In the genomic region with DNA sequence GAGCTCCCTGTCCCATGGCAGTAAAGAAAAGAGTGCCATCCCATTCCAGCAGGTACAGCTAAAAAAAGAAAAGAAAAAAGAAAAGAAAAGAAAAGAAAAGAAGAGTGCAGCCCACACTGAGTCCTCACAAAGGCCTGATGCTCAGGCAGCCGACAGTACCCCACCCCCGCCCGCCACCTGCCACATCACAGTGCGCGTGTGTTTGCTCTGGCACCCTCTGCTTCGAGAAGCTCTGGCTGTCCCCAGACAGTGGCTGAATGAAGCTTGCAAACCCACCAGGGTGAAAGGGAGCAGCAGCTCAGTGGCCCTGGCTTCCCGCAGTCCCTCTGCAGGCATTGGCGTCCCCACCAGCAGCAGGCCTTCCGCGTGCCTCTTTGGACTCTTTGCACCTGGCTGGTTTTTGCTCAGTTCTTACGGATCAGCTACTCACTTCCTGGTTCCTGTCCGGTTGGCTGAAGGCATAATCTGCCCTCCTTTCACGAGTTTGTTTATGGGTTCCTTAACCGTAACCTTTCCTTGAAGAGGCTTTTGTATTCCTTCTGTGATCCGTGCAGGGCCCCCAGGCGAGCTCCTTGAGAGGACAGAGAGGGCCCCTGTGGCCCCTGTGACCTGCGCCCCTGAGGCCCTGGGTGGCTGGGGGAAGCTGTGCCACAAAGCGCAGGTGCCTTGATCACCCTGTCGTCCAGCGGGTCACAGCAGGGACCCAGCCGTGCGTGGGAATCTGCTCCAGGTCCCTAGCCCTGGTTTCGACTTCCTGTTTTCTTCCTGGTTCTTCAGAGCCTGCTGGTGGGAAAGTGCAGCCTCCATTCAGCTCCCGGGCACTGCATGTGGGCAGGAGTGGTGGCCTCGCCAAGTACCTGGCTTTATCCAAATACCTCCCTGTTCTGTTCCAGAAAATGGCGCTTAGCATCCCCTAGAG, we compare ENCODE assay signal across 20 cellular contexts. TPM values are rescaled to one million over a fixed set of nuclear protein-coding genes. Genes with fewer than 3 reads are reported as not detected.
DNase-seq lines count a peak whose midpoint lies in the region; ATAC-seq, FAIRE-seq and TF ChIP-seq lines count a peak whose summit lies in the region.
"Had no signal": no experiment of that assay in that cellular context is flagged by ENCODE, and none has a peak within 500 bp of the region (broad histone marks: within the 10 kb centered on the region; RNA-seq: fewer than 3 reads in every experiment).

No MANE protein-coding gene starts in this region.

- no peak overlapping the region for H4K91ac ChIP-seq in neuronal stem cell (ENCODE audit: low read depth, low read length, poor library complexity)

- H4K8ac ChIP-seq in neuronal stem cell (ENCODE audit: low read depth, low read length), result no peak overlapping the region

- H3K9me3 ChIP-seq in HUES48 (ENCODE audit: control insufficient read depth, insufficient read depth, low read length), result no peaks in the 10 kb centered on the region
- no peaks in the 10 kb centered on the region for H3K9me3 ChIP-seq in neuronal stem cell (replicated peaks in 1 of 2; ENCODE audit: control insufficient read depth in 2 of 2, insufficient read depth in 1 of 2, low read depth in 1 of 2, low read length in 2 of 2)
- H3K9me3 ChIP-seq: A549, lower lobe of right lung had no signal

- H2AFZ ChIP-seq in neuronal stem cell (ENCODE audit: low read length), result peak overlapping the region; percentile 89

- no peak overlapping the region for H3K4me3 ChIP-seq in HUES48 (ENCODE audit: low read depth, low read length)
- no peak overlapping the region for H3K4me3 ChIP-seq in bronchial epithelial cell (ENCODE audit: low read depth, low read length)
- H3K4me3 ChIP-seq in neuronal stem cell (ENCODE audit: low read length in 2 of 2), result peak overlapping the region in 1 of 2 donors; percentile 16
- H3K4me3 ChIP-seq: A549, GM12878, lower lobe of right lung had no signal

- peak overlapping the region; percentile 50 for H2BK15ac ChIP-seq in neuronal stem cell (ENCODE audit: low read length)

- H2AK5ac ChIP-seq in neuronal stem cell (ENCODE audit: low read depth, low read length), result peak overlapping the region; percentile 58

- H3K79me1 ChIP-seq in neuronal stem cell (ENCODE audit: low read depth, low read length), result no peaks in the 10 kb centered on the region

- H3K27ac ChIP-seq in HUES48 (ENCODE audit: low read depth, low read length) (peak overlapping the region; percentile 32), neuronal stem cell (replicated peaks; ENCODE audit: low read length) (peak overlapping the region; percentile 60)
- H3K27ac ChIP-seq: A549, lower lobe of right lung had no signal

- peak overlapping the region; percentile 85 for H3K18ac ChIP-seq in neuronal stem cell (ENCODE audit: low read length)

- H3K27me3 ChIP-seq in HUES48 (ENCODE audit: control insufficient read depth, insufficient read depth, low read length), result no peaks in the 10 kb centered on the region
- H3K27me3 ChIP-seq in bronchial epithelial cell (ENCODE audit: control insufficient read depth, insufficient read depth, low read length), result no peaks in the 10 kb centered on the region
- H3K27me3 ChIP-seq in neuronal stem cell (ENCODE audit: control insufficient read depth in 3 of 3, insufficient read depth in 3 of 3, low read depth in 1 of 3, low read length in 3 of 3), result peaks cover 0 to 4% (median 0%) of the 10 kb centered on the region in 3 experiments

- H2BK120ac ChIP-seq in neuronal stem cell (ENCODE audit: low read depth, low read length), result no peak overlapping the region

- H3K23ac ChIP-seq in neuronal stem cell (ENCODE audit: low read depth, low read length, poor library complexity), result no peak overlapping the region

- peak; percentile 28 for FAIRE-seq in bronchial epithelial cell (lab: Jason Lieb, UNC)
- FAIRE-seq: A549, colon, G401.6, GM12878 had no signal

- H2BK12ac ChIP-seq in neuronal stem cell (ENCODE audit: low read length), result peak overlapping the region; percentile 30

- no peak for ATAC-seq in GM19467 (IDR thresholded peaks at IDR 0.05; ENCODE audit: unreplicated experiment)
- ATAC-seq: A549, GM12878, lower lobe of right lung, Right ventricle myocardium inferior, T-helper 17 cell had no signal

- no peak overlapping the region for H3K9ac ChIP-seq in HUES48 (ENCODE audit: low read depth, low read length)
- H3K9ac ChIP-seq in neuronal stem cell (ENCODE audit: low read depth, low read length, poor library complexity), result no peak overlapping the region

- H3K4me1 ChIP-seq in HUES48 (ENCODE audit: control insufficient read depth, insufficient read depth, low read length) (peaks cover 9% of the 10 kb centered on the region; the same call in 1 of the 2 replicates), neuronal stem cell (ENCODE audit: control insufficient read depth in 2 of 2, insufficient read depth in 1 of 2, low read depth in 1 of 2, low read length in 2 of 2) (peaks cover 10 to 12% of the 10 kb centered on the region in 2 donors)
- H3K4me1 ChIP-seq: A549, lower lobe of right lung had no signal

- no peak overlapping the region for H3K4me2 ChIP-seq in neuronal stem cell (ENCODE audit: insufficient read depth, low read length, poor library complexity, severe bottlenecking)
- H3K4me2 ChIP-seq: A549 had no signal

- TF ChIP-seq CTCF in bronchial epithelial cell (IDR thresholded peaks at IDR 0.05; ENCODE audit: insufficient read depth, low read length, severe bottlenecking), result no peak

- H3K14ac ChIP-seq in neuronal stem cell (ENCODE audit: low read length), result peak overlapping the region; percentile 25

- peak; percentile 14 for DNase-seq in NCI-H1436 (lab: John Stamatoyannopoulos, UW)
- no peak for DNase-seq in NCI-H1436 treated with DMSO at 0.1 percent for 48 hours (lab: John Stamatoyannopoulos, UW)
- no peak for DNase-seq in bronchial epithelial cell (ENCODE audit: low read depth)
- peak; percentile 24 for DNase-seq in neuronal stem cell (ENCODE audit: low spot score)
- no peak for DNase-seq in NCI-H146 treated with DMSO at 0.1 percent for 48 hours (lab: John Stamatoyannopoulos, UW; ENCODE audit: unreplicated experiment)
- DNase-seq in activated T-cell treated with anti-CD3 and anti-CD28 coated beads for 4 hours, result no peak
- DNase-seq: activated naive CD4-positive, alpha-beta T cell; anterior cingulate cortex; CD4-positive, alpha-beta T cell; erythroblast; lower lobe of right lung; NCI-H2029 treated with DMSO at 0.1 percent for 48 hours; T-helper 17 cell had no signal

- H3K36me3 ChIP-seq in HUES48 (ENCODE audit: control insufficient read depth, insufficient read depth, low read length), result no peaks in the 10 kb centered on the region
- no peaks in the 10 kb centered on the region for H3K36me3 ChIP-seq in bronchial epithelial cell (ENCODE audit: control insufficient read depth, insufficient read depth, low read length)
- H3K36me3 ChIP-seq in neuronal stem cell (replicated peaks in 1 of 2; ENCODE audit: control insufficient read depth in 2 of 2, insufficient read depth in 2 of 2, low read length in 2 of 2), result no peaks in the 10 kb centered on the region
- H3K36me3 ChIP-seq: lower lobe of right lung had no signal

- H3K4ac ChIP-seq in neuronal stem cell (ENCODE audit: low read length), result peak overlapping the region; percentile 31

- H2BK5ac ChIP-seq in neuronal stem cell (ENCODE audit: low read length), result peak overlapping the region; percentile 55

- no CpG with 5 or more reads among the region's 26 CpGs for WGBS in neuronal stem cell (ENCODE audit: extremely low coverage in 2 of 2, insufficient read length in 2 of 2, insufficient replicate concordance in 1 of 2), 2 donors

RNA-seq across cellular contexts. Expression of gene FADD, which starts 28.0 kb away (rescaled TPM):
- 32.4 and 52.1 TPM in 2 replicates for total RNA-seq in bronchial epithelial cell
- polyA plus RNA-seq in neuronal stem cell (2013, experiment 1 of 2), result 18.3 TPM
- 18.4 TPM for polyA plus RNA-seq in neuronal stem cell (2013, experiment 2 of 2)

Comparison
In these comparisons a context has a peak if more than half of its experiments do, and no peak if none do; other contexts are left out.
1. DNase-seq: peak in NCI-H1436 (single experiment) and neuronal stem cell (single experiment); none in NCI-H1436 treated with DMSO at 0.1 percent for 48 hours (single experiment), bronchial epithelial cell (single experiment), NCI-H146 treated with DMSO at 0.1 percent for 48 hours (single experiment) and activated T-cell treated with anti-CD3 and anti-CD28 coated beads for 4 hours (single experiment).